Comparison of ENCODE assay signal across 1 cellular context in the genomic region with DNA sequence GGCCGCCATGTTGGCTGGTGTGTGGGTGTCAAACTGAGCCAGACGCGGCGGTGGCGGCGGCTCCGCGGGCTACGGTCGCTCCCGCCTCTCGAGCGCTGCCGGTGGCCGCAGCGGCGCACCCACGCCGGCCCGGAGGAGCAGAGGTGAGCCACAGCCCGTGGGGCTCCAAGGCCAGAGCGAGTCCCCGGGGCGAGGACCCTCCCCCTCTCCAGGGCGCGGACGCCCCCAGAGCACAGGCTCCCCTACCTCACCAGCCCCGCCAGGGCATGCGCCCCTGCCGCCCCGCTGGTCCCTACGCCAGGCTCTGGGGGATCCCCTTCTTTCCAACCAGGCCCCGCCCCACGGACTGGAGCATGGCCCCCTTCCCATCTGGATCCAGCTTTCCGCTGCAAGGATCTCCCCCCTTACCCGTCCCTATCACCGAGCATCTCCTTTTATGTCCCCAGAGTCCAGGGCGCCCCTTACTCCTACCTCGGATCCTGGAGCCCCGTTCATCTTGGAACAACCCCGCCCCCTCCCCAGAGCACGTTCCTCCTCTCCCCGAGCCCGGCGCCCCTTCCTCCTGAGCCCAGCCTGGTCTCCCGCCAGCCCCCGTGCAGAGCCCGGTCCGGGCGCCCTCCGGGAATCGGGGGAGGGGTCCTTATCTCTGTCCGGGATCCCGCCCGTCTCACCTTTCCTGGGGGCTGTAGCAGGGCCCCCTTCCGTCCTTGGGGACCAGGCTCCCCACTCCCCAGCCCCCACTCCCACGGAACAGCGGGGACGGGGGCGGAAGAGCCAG.
TF ChIP-seq lines count a peak whose summit lies in the region.

No MANE protein-coding gene starts in this region.

TF ChIP-seq in HepG2, 621 proteins besides CTCF, POLR2A, EP300 and RAD21 (continued from another document):
- TF ChIP-seq CREB1 (IDR thresholded peaks at IDR 0.05) = no peak
- TF ChIP-seq CREB1 (CRISPR knock-in tag; IDR thresholded peaks at IDR 0.05) = no peak
- TF ChIP-seq, protein P1, sequence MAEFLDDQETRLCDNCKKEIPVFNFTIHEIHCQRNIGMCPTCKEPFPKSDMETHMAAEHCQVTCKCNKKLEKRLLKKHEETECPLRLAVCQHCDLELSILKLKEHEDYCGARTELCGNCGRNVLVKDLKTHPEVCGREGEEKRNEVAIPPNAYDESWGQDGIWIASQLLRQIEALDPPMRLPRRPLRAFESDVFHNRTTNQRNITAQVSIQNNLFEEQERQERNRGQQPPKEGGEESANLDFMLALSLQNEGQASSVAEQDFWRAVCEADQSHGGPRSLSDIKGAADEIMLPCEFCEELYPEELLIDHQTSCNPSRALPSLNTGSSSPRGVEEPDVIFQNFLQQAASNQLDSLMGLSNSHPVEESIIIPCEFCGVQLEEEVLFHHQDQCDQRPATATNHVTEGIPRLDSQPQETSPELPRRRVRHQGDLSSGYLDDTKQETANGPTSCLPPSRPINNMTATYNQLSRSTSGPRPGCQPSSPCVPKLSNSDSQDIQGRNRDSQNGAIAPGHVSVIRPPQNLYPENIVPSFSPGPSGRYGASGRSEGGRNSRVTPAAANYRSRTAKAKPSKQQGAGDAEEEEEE (CRISPR knock-in tag; IDR thresholded peaks at IDR 0.05; ENCODE audit: borderline replicate concordance) = no peak
- no peak for TF ChIP-seq NR3C1 (CRISPR knock-in tag; IDR thresholded peaks at IDR 0.05)
- TF ChIP-seq PHF5A (CRISPR knock-in tag; IDR thresholded peaks at IDR 0.05; ENCODE audit: low read depth, unreplicated experiment) = no peak
- TF ChIP-seq RORA (CRISPR knock-in tag; IDR thresholded peaks at IDR 0.05) = no peak
- no peak for TF ChIP-seq ZMAT3 (CRISPR knock-in tag; conservative IDR thresholded peaks at IDR 0.05)
- no peak for TF ChIP-seq ZNF713 (CRISPR knock-in tag; IDR thresholded peaks at IDR 0.05)
- no peak for TF ChIP-seq TFAP4 (IDR thresholded peaks at IDR 0.05; ENCODE audit: borderline replicate concordance, low read depth)
- TF ChIP-seq HDAC6 (IDR thresholded peaks at IDR 0.05; ENCODE audit: low read depth, low read length) = no peak
- TF ChIP-seq ZNF770 (CRISPR knock-in tag; IDR thresholded peaks at IDR 0.05) = no peak
- TF ChIP-seq, protein P2, sequence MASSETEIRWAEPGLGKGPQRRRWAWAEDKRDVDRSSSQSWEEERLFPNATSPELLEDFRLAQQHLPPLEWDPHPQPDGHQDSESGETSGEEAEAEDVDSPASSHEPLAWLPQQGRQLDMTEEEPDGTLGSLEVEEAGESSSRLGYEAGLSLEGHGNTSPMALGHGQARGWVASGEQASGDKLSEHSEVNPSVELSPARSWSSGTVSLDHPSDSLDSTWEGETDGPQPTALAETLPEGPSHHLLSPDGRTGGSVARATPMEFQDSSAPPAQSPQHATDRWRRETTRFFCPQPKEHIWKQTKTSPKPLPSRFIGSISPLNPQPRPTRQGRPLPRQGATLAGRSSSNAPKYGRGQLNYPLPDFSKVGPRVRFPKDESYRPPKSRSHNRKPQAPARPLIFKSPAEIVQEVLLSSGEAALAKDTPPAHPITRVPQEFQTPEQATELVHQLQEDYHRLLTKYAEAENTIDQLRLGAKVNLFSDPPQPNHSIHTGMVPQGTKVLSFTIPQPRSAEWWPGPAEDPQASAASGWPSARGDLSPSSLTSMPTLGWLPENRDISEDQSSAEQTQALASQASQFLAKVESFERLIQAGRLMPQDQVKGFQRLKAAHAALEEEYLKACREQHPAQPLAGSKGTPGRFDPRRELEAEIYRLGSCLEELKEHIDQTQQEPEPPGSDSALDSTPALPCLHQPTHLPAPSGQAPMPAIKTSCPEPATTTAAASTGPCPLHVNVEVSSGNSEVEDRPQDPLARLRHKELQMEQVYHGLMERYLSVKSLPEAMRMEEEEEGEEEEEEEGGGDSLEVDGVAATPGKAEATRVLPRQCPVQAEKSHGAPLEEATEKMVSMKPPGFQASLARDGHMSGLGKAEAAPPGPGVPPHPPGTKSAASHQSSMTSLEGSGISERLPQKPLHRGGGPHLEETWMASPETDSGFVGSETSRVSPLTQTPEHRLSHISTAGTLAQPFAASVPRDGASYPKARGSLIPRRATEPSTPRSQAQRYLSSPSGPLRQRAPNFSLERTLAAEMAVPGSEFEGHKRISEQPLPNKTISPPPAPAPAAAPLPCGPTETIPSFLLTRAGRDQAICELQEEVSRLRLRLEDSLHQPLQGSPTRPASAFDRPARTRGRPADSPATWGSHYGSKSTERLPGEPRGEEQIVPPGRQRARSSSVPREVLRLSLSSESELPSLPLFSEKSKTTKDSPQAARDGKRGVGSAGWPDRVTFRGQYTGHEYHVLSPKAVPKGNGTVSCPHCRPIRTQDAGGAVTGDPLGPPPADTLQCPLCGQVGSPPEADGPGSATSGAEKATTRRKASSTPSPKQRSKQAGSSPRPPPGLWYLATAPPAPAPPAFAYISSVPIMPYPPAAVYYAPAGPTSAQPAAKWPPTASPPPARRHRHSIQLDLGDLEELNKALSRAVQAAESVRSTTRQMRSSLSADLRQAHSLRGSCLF (CRISPR knock-in tag; IDR thresholded peaks at IDR 0.05; ENCODE audit: borderline replicate concordance) = no peak
- no peak for TF ChIP-seq AHDC1 (CRISPR knock-in tag; IDR thresholded peaks at IDR 0.05; ENCODE audit: borderline replicate concordance)
- no peak; the same call in 1 of the 2 replicates for TF ChIP-seq ZFP36L1 (CRISPR knock-in tag; IDR thresholded peaks at IDR 0.05)
- 0 out of 2 replicates have a peak, but pooled peaks have one; percentile 34 for TF ChIP-seq ZNF446 (CRISPR knock-in tag; IDR thresholded peaks at IDR 0.05)
- no peak for TF ChIP-seq ATF7-NPFF (CRISPR knock-in tag; IDR thresholded peaks at IDR 0.05; ENCODE audit: low read depth)
- TF ChIP-seq ZNF543 (CRISPR knock-in tag; IDR thresholded peaks at IDR 0.05) = no peak
- no peak for TF ChIP-seq FOXC1 (CRISPR knock-in tag; IDR thresholded peaks at IDR 0.05; ENCODE audit: borderline replicate concordance)
- no peak for TF ChIP-seq MAFK (conservative IDR thresholded peaks at IDR 0.05 in 1 of 2, IDR thresholded peaks at IDR 0.05 in 1 of 2; ENCODE audit: low read length in 2 of 2)
